Comparison of ENCODE assay signal across 9 cellular contexts in genomic region chr7:7568553-7568952, GRCh38. TPM values are rescaled to one million over a fixed set of nuclear protein-coding genes. Genes with fewer than 3 reads are reported as not detected.
DNase-seq lines count a peak whose midpoint lies in the region; ATAC-seq and TF ChIP-seq lines count a peak whose summit lies in the region.
"Had no signal": no experiment of that assay in that cellular context is flagged by ENCODE, and none has a peak within 500 bp of the region (broad histone marks: within the 10 kb centered on the region; RNA-seq: fewer than 3 reads in every experiment).

No MANE protein-coding gene starts in this region.

- H3K4me1 ChIP-seq in BLaER1 = peaks cover 30% of the 10 kb centered on the region
- peaks cover 21% of the 10 kb centered on the region for H3K4me1 ChIP-seq in HUES48 (ENCODE audit: control insufficient read depth, insufficient read depth, low read length)
- H3K4me1 ChIP-seq in naive thymus-derived CD4-positive, alpha-beta T cell (ENCODE audit: control insufficient read depth in 2 of 2, insufficient read depth in 2 of 2, low read length in 2 of 2) = peaks cover 27 to 29% of the 10 kb centered on the region in 2 donors

- peak overlapping the region in 9 of 10 donors; percentile 75 to 92 (median 86) for H3K4me3 Mint-ChIP-seq in naive thymus-derived CD4-positive, alpha-beta T cell

- peak overlapping the region; percentile 81 to 91 (median 85) for H3K27ac Mint-ChIP-seq in naive thymus-derived CD4-positive, alpha-beta T cell

- H3K27ac ChIP-seq in BLaER1 (0 out of 2 replicates have a peak overlapping the region, but pooled peaks have one; percentile 2), HUES48 (ENCODE audit: low read depth, low read length) (no peak overlapping the region)
- H3K27ac ChIP-seq in naive thymus-derived CD4-positive, alpha-beta T cell (ENCODE audit: low read depth, low read length) = peak overlapping the region; percentile 98

- no peaks in the 10 kb centered on the region for H3K27me3 Mint-ChIP-seq in naive thymus-derived CD4-positive, alpha-beta T cell

- H3K36me3 Mint-ChIP-seq in naive thymus-derived CD4-positive, alpha-beta T cell = peaks cover 7 to 17% (median 9%) of the 10 kb centered on the region in 5 donors

- no peak for ATAC-seq in naive thymus-derived CD4-positive, alpha-beta T cell

- H3K9ac ChIP-seq in BLaER1 (peak overlapping the region; percentile 97; the same call in 1 of the 2 replicates), HUES48 (ENCODE audit: low read depth, low read length) (no peak overlapping the region)

- CTCF ChIA-PET in naive thymus-derived CD4-positive, alpha-beta T cell (lab: Charles Lee) = interaction anchor here (1.3 kb wide), 1 partner anchor 465 kb away, joined by 4 read pairs; no protein-coding TSS in a partner anchor

- H3K4me3 ChIP-seq in BLaER1 = peak overlapping the region; percentile 95
- H3K4me3 ChIP-seq in HUES48 (ENCODE audit: low read depth, low read length) = peak overlapping the region; percentile 98
- H3K4me3 ChIP-seq in astrocyte of the cerebellum (ENCODE audit: low read depth, low read length) = peak overlapping the region; percentile 62
- peak overlapping the region; percentile 77 for H3K4me3 ChIP-seq in naive thymus-derived CD4-positive, alpha-beta T cell (ENCODE audit: low read length)

- H3K9me3 ChIP-seq in BLaER1 = peaks cover 33% of the 10 kb centered on the region
- no peaks in the 10 kb centered on the region for H3K9me3 ChIP-seq in HUES48 (ENCODE audit: control insufficient read depth, insufficient read depth, low read length)
- H3K9me3 ChIP-seq in naive thymus-derived CD4-positive, alpha-beta T cell (ENCODE audit: control insufficient read depth in 2 of 3, low read length in 3 of 3) = no peaks in the 10 kb centered on the region

- DNase-seq in astrocyte of the cerebellum (ENCODE audit: low read depth) = no peak
- DNase-seq in naive thymus-derived CD4-positive, alpha-beta T cell = no peak
- no peak for DNase-seq in NOMO-1 (lab: John Stamatoyannopoulos, UW; ENCODE audit: unreplicated experiment in 2 of 2)
- DNase-seq in T1000 (lab: John Stamatoyannopoulos, UW) = no peak
- DNase-seq in activated CD4-positive, alpha-beta T cell treated with anti-CD3 and anti-CD28 coated beads, Interleukin-2, amount 50 U/mL, for 4 hours = no peak
- DNase-seq in activated CD4-positive, alpha-beta T cell treated with anti-CD3 and anti-CD28 coated beads for 1 hour = no peak
- DNase-seq: NCI-H2029 treated with DMSO at 0.1 percent for 48 hours had no signal

- H4K20me1 ChIP-seq in BLaER1 = no peaks in the 10 kb centered on the region

- H3K36me3 ChIP-seq in BLaER1 = peaks cover 40% of the 10 kb centered on the region
- H3K36me3 ChIP-seq in HUES48 (ENCODE audit: control insufficient read depth, insufficient read depth, low read length) = peaks cover 33% of the 10 kb centered on the region
- no peaks in the 10 kb centered on the region for H3K36me3 ChIP-seq in naive thymus-derived CD4-positive, alpha-beta T cell (ENCODE audit: control insufficient read depth in 2 of 3, insufficient read depth in 3 of 3, low read length in 3 of 3)

- in situ Hi-C loops in astrocyte of the cerebellum (cut with HindIII; ENCODE audit: low sequenced_read_pairs) = no loop called here

- TF ChIP-seq CTCF in astrocyte of the cerebellum (IDR thresholded peaks at IDR 0.05; ENCODE audit: low read depth, low read length, missing control alignments) = no peak

- H3K4me2 ChIP-seq in BLaER1 = peak overlapping the region; percentile 91

- H3K9me3 Mint-ChIP-seq in naive thymus-derived CD4-positive, alpha-beta T cell = no peaks in the 10 kb centered on the region

- POLR2A ChIA-PET in naive thymus-derived CD4-positive, alpha-beta T cell (lab: Charles Lee) = interaction anchor here (0.7 to 2.1 kb wide), 5 partner anchors 8 to 402 kb away, joined by 3 to 8 read pairs (median 5); partner anchors contain the start of genes C1GALT1 and UMAD1

- no peaks in the 10 kb centered on the region for H3K27me3 ChIP-seq in BLaER1
- H3K27me3 ChIP-seq in HUES48 (ENCODE audit: control insufficient read depth, insufficient read depth, low read length) = no peaks in the 10 kb centered on the region
- no peaks in the 10 kb centered on the region for H3K27me3 ChIP-seq in naive thymus-derived CD4-positive, alpha-beta T cell (ENCODE audit: control insufficient read depth in 2 of 2, insufficient read depth in 2 of 2, low read length in 2 of 2)

- intact Hi-C loops in naive thymus-derived CD4-positive, alpha-beta T cell (cut with micrococcal nuclease) = loop anchor here (5.0 to 10.0 kb wide), 4 partner anchors 196 to 1296 kb away; partner anchors contain the start of genes CYTH3 (in 1 of the 2) and ZDHHC4 (in 1 of the 2)

- H3K4me1 Mint-ChIP-seq in naive thymus-derived CD4-positive, alpha-beta T cell = peaks cover 21 to 50% (median 37%) of the 10 kb centered on the region in 7 donors

RNA-seq across cellular contexts. Expression of gene MIOS, which starts 1.9 kb away (rescaled TPM):
- total RNA-seq in naive thymus-derived CD4-positive, alpha-beta T cell = 10 to 100 TPM; 24.3 to 31.7 (median 28.7) TPM
- polyA plus RNA-seq in naive thymus-derived CD4-positive, alpha-beta T cell = 10 to 100 TPM; 15.6 to 21.6 TPM

RNA-seq across cellular contexts. Expression of gene COL28A1, which starts 32.9 kb away (rescaled TPM):
- total RNA-seq in naive thymus-derived CD4-positive, alpha-beta T cell = under 1 TPM in 4 of 5 experiments, not detected in 1; 0.24 to 0.49 (median 0.41) TPM
- under 1 TPM in 1 of 2 donors, not detected in 1; 0.12 TPM for polyA plus RNA-seq in naive thymus-derived CD4-positive, alpha-beta T cell
